Comparison of ENCODE assay signal across 24 cellular contexts in the genomic region with DNA sequence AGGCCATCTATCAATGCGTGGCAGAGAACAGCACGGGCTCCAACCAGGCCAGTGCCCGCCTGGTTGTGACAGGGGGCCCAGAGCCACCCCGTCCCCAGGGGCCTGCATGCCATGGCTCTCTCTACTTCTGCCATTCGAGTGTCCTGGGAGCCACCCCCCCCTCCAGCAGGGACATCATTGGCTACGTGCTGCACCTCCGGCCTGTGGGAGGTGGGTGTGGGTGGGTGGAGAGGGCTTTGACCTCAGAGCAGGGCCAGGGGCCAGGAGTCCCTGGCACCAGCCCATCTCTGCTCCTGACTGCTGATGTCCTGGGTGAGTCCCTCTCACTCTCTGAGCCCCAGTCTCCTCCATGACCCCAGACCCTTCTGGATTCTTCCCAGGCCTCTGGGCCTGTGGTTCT. TPM values are rescaled to one million over a fixed set of nuclear protein-coding genes. Genes with fewer than 3 reads are reported as not detected.
A peak's percentile ranks its signal among the peaks of the same experiment; 100 is the strongest.
DNase-seq lines count a peak whose midpoint lies in the region; ATAC-seq, FAIRE-seq and TF ChIP-seq lines count a peak whose summit lies in the region.
"Had no signal": no experiment of that assay in that cellular context is flagged by ENCODE, and none has a peak within 500 bp of the region (broad histone marks: within the 10 kb centered on the region; RNA-seq: fewer than 3 reads in every experiment).

No MANE protein-coding gene starts in this region.

- BruUV-seq in HepG2 (replicated peaks; lab: Mats Ljungman, UMichigan) = no TSS peak

- H3K4me1 Mint-ChIP-seq in activated T-cell treated with anti-CD3 and anti-CD28 coated beads, Interleukin-2, amount 50 U/mL, for 24 hours (ENCODE audit: low read depth) = peaks cover 26% of the 10 kb centered on the region
- H3K4me1 Mint-ChIP-seq in activated T-cell treated with anti-CD3 and anti-CD28 coated beads, Interleukin-2, amount 50 U/mL, for 72 hours (ENCODE audit: low read depth) = peaks cover 42% of the 10 kb centered on the region
- H3K4me1 Mint-ChIP-seq in stimulated activated naive B cell treated with anti-CD40 and anti-IgM and Interleukin-4, amounts not matched to agents 10 μg/mL and 1 μg/mL and 100 μg/mL, for 72 hours = peaks cover 37 to 68% of the 10 kb centered on the region in 2 donors

- no peak for DNase-seq in activated T-cell treated with anti-CD3 and anti-CD28 coated beads, Interleukin-2, amount 50 U/mL, for 24 hours
- no peak for DNase-seq in activated T-cell treated with anti-CD3 and anti-CD28 coated beads, Interleukin-2, amount 50 U/mL, for 72 hours
- DNase-seq in RWPE1 (ENCODE audit: low spot score) (no peak), HepG2 (ENCODE audit: low spot score) (no peak), KG1 (lab: John Stamatoyannopoulos, UW) (no peak), KBM-7 (no peak)
- no peak for DNase-seq in stimulated activated naive B cell treated with anti-CD40 and anti-IgM and Interleukin-4, amounts not matched to agents 10 μg/mL and 1 μg/mL and 100 μg/mL, for 72 hours
- no peak for DNase-seq in effector CD4-positive, alpha-beta T cell
- DNase-seq: amygdala; C1 segment of cervical spinal cord; cortex of kidney; lower lobe of right lung; NCI-H1048; NCI-H1930; NCI-H2227 treated with DMSO at 0.1 percent for 48 hours; RPMI8226; SK-N-SH; stimulated activated CD8-positive, alpha-beta memory T cell treated with anti-CD3 and anti-CD28 coated beads, Interleukin-4, amount 100 ng/mL, for 48 hours had no signal

- H3K9ac ChIP-seq in HepG2 (ENCODE audit: insufficient read depth, low read depth, low read length) = no peak overlapping the region
- H3K9ac ChIP-seq: SK-N-SH had no signal

- no peak for ATAC-seq in activated T-cell treated with anti-CD3 and anti-CD28 coated beads, Interleukin-2, amount 50 U/mL, for 72 hours (replicated peaks in 1 of 2)
- peak; percentile 6; the same call in 1 of the 3 replicates for ATAC-seq in HepG2
- ATAC-seq in stimulated activated naive B cell treated with anti-CD40 and anti-IgM and Interleukin-4, amounts not matched to agents 10 μg/mL and 1 μg/mL and 100 μg/mL, for 72 hours (replicated peaks) = no peak
- ATAC-seq: GM12878, lower lobe of right lung had no signal

- H3K79me2 ChIP-seq in HepG2 (ENCODE audit: insufficient read depth, low read length) = no peaks in the 10 kb centered on the region

- H4K20me1 ChIP-seq in HepG2 (ENCODE audit: insufficient read depth, low read length) = no peaks in the 10 kb centered on the region

- WGBS in HepG2 (ENCODE audit: low lambda C conversion rate) = no CpG with 5 or more reads among the region's 7 CpGs

- CTCF ChIA-PET in RWPE1 (lab: Yijun Ruan, JAX) = no interaction called here
- CTCF ChIA-PET in HepG2 (lab: Yijun Ruan, JAX; ENCODE audit: low intra/inter-chr PET ratio, low total read pairs) = no interaction called here

- POLR2A ChIA-PET in RWPE1 (lab: Yijun Ruan, JAX; ENCODE audit: low non-redundant PET) = no interaction called here
- POLR2A ChIA-PET in HepG2 (lab: Yijun Ruan, JAX) = no interaction called here

- no peak overlapping the region for H3K4me3 Mint-ChIP-seq in activated T-cell treated with anti-CD3 and anti-CD28 coated beads, Interleukin-2, amount 50 U/mL, for 24 hours
- no peak overlapping the region for H3K4me3 Mint-ChIP-seq in activated T-cell treated with anti-CD3 and anti-CD28 coated beads, Interleukin-2, amount 50 U/mL, for 72 hours
- no peak overlapping the region for H3K4me3 Mint-ChIP-seq in stimulated activated naive B cell treated with anti-CD40 and anti-IgM and Interleukin-4, amounts not matched to agents 10 μg/mL and 1 μg/mL and 100 μg/mL, for 72 hours

- TF ChIP-seq CTCF in RWPE1 (conservative IDR thresholded peaks at IDR 0.05; ENCODE audit: low read depth) = no peak
- no peak for TF ChIP-seq CTCF in HepG2 (CRISPR knock-in tag; IDR thresholded peaks at IDR 0.05)

- no peaks in the 10 kb centered on the region for H3K9me3 Mint-ChIP-seq in activated T-cell treated with anti-CD3 and anti-CD28 coated beads, Interleukin-2, amount 50 U/mL, for 24 hours
- no peaks in the 10 kb centered on the region for H3K9me3 Mint-ChIP-seq in activated T-cell treated with anti-CD3 and anti-CD28 coated beads, Interleukin-2, amount 50 U/mL, for 72 hours
- no peaks in the 10 kb centered on the region for H3K9me3 Mint-ChIP-seq in stimulated activated naive B cell treated with anti-CD40 and anti-IgM and Interleukin-4, amounts not matched to agents 10 μg/mL and 1 μg/mL and 100 μg/mL, for 72 hours

- no peaks in the 10 kb centered on the region for H3K9me3 ChIP-seq in HepG2 (ENCODE audit: low read length)
- H3K9me3 ChIP-seq: lower lobe of right lung, SK-N-SH had no signal

- H3K27ac ChIP-seq in RWPE1 (peak overlapping the region; percentile 28), HepG2 (ENCODE audit: extremely low read length, insufficient read depth, low read length) (no peak overlapping the region)
- H3K27ac ChIP-seq: lower lobe of right lung had no signal

- no peak for TF ChIP-seq POLR2A in HepG2 (IDR thresholded peaks at IDR 0.05; ENCODE audit: insufficient read depth in 1 of 2, low read depth in 2 of 2, low read length in 2 of 2)

- in situ Hi-C loops in HepG2 (cut with HindIII; ENCODE audit: extremely low pct_ligation_motif_present, low pct_unique_long_range_greater_than_20kb) (no loop called here), KBM-7 (cut with MboI; ENCODE audit: low pct_unique_long_range_greater_than_20kb, low sequenced_read_pairs) (loop anchor here (25.0 kb wide), 1 partner anchor 162 kb away; a partner anchor contains a TSS)

- intact Hi-C loops in HepG2 (cut with micrococcal nuclease; ENCODE audit: unreplicated experiment) = no loop called here

- no peak overlapping the region for H2AFZ ChIP-seq in HepG2 (ENCODE audit: low read length)

- H3K4me3 ChIP-seq in HepG2 (replicated peaks in 1 of 3; ENCODE audit: insufficient read depth in 1 of 3, low read depth in 2 of 3, low read length in 3 of 3) = no peak overlapping the region
- H3K4me3 ChIP-seq: GM12878, lower lobe of right lung had no signal

- peak overlapping the region; percentile 47 for H3K27ac Mint-ChIP-seq in activated T-cell treated with anti-CD3 and anti-CD28 coated beads, Interleukin-2, amount 50 U/mL, for 24 hours
- no peak overlapping the region for H3K27ac Mint-ChIP-seq in activated T-cell treated with anti-CD3 and anti-CD28 coated beads, Interleukin-2, amount 50 U/mL, for 72 hours
- peak overlapping the region; percentile 84 for H3K27ac Mint-ChIP-seq in stimulated activated naive B cell treated with anti-CD40 and anti-IgM and Interleukin-4, amounts not matched to agents 10 μg/mL and 1 μg/mL and 100 μg/mL, for 72 hours

- H3K4me2 ChIP-seq in HepG2 (ENCODE audit: low read depth, low read length) = no peak overlapping the region
- H3K4me2 ChIP-seq: SK-N-SH had no signal

- no peak for FAIRE-seq in HepG2 (lab: Jason Lieb, UNC)
- FAIRE-seq: bronchial epithelial cell, D721Med, endometrium, GM12878, H1, islet of Langerhans had no signal

- peaks cover 20% of the 10 kb centered on the region for H3K4me1 ChIP-seq in HepG2 (ENCODE audit: insufficient read depth, low read length)

- TF ChIP-seq EP300 in HepG2 (IDR thresholded peaks at IDR 0.05; ENCODE audit: low read depth in 2 of 2, low read length in 2 of 2) (no peak), HepG2 (CRISPR knock-in tag; IDR thresholded peaks at IDR 0.05; ENCODE audit: borderline replicate concordance) (no peak)

- H3K27me3 ChIP-seq in HepG2 (ENCODE audit: control insufficient read depth in 1 of 2, insufficient read depth in 2 of 2, low read length in 2 of 2) = peaks cover under 1 to 14% of the 10 kb centered on the region in 2 experiments; a peak in 4 of 5 replicates

- H3K36me3 Mint-ChIP-seq in activated T-cell treated with anti-CD3 and anti-CD28 coated beads, Interleukin-2, amount 50 U/mL, for 24 hours (ENCODE audit: low read depth) = peaks cover 22% of the 10 kb centered on the region
- H3K36me3 Mint-ChIP-seq in activated T-cell treated with anti-CD3 and anti-CD28 coated beads, Interleukin-2, amount 50 U/mL, for 72 hours (ENCODE audit: insufficient read depth in 2 of 2) = peaks cover 0 to 6% of the 10 kb centered on the region in 2 donors
- H3K36me3 Mint-ChIP-seq in stimulated activated naive B cell treated with anti-CD40 and anti-IgM and Interleukin-4, amounts not matched to agents 10 μg/mL and 1 μg/mL and 100 μg/mL, for 72 hours = peaks cover 25 to 36% of the 10 kb centered on the region in 2 donors

- TF ChIP-seq RAD21 in HepG2 (CRISPR knock-in tag; IDR thresholded peaks at IDR 0.05) = no peak

- no peaks in the 10 kb centered on the region for H3K27me3 Mint-ChIP-seq in activated T-cell treated with anti-CD3 and anti-CD28 coated beads, Interleukin-2, amount 50 U/mL, for 24 hours
- H3K27me3 Mint-ChIP-seq in activated T-cell treated with anti-CD3 and anti-CD28 coated beads, Interleukin-2, amount 50 U/mL, for 72 hours (ENCODE audit: low read depth) = no peaks in the 10 kb centered on the region
- no peaks in the 10 kb centered on the region for H3K27me3 Mint-ChIP-seq in stimulated activated naive B cell treated with anti-CD40 and anti-IgM and Interleukin-4, amounts not matched to agents 10 μg/mL and 1 μg/mL and 100 μg/mL, for 72 hours

- no peaks in the 10 kb centered on the region for H3K36me3 ChIP-seq in HepG2 (replicated peaks in 1 of 2; ENCODE audit: control insufficient read depth in 1 of 2, insufficient read depth in 2 of 2, low read length in 2 of 2)

RNA-seq across cellular contexts. Expression of a gene that starts 25.3 kb away (rescaled TPM):
- total RNA-seq in activated T-cell treated with anti-CD3 and anti-CD28 coated beads, Interleukin-2, amount 50 U/mL, for 72 hours = 1 to 10 TPM; 5.6 to 8.3 TPM
- total RNA-seq in HepG2 (2016; rRNA removed; fragmentation: Illumina TruSeq; extraction: Trizol) = 1.3 and 4.3 TPM in 2 replicates
- total RNA-seq in HepG2 (2016; cell fraction: cytosol; rRNA removed; fragmentation: Illumina TruSeq; extraction: Trizol; ENCODE audit: low read depth) = 0.88 and 1.3 TPM in 2 replicates
- total RNA-seq in HepG2 (2016; cell fraction: insoluble cytoplasmic fraction; rRNA removed; fragmentation: Illumina TruSeq; extraction: Trizol) = 1.2 and 3.2 TPM in 2 replicates
- total RNA-seq in HepG2 (2016; cell fraction: membrane; rRNA removed; fragmentation: Illumina TruSeq; extraction: Trizol) = 0.86 and 1.1 TPM in 2 replicates
- total RNA-seq in HepG2 (2016; cell fraction: nucleus; rRNA removed; fragmentation: Illumina TruSeq; extraction: Trizol) = 3.7 and 6.2 TPM in 2 replicates
- polyA plus RNA-seq in HepG2 (2011; rRNA removed) = 5.2 and 10.3 TPM in 2 replicates
- polyA plus RNA-seq in HepG2 (2011; cell fraction: cytosol; rRNA removed) = 4.1 and 5.0 TPM in 2 replicates
- 17.3 and 21.3 TPM in 2 replicates for polyA plus RNA-seq in HepG2 (2011; cell fraction: nucleus; rRNA removed)
- 4.4 and 4.5 TPM in 2 replicates for polyA plus RNA-seq in HepG2 (2012)
- polyA plus RNA-seq in HepG2 (2016; cell fraction: cytosol; fragmentation: Illumina TruSeq; extraction: Trizol; ENCODE audit: low read depth) = 1.1 and 1.5 TPM in 2 replicates
- 1.5 and 2.9 TPM in 2 replicates for polyA plus RNA-seq in HepG2 (2016; cell fraction: insoluble cytoplasmic fraction; fragmentation: Illumina TruSeq; extraction: Trizol; ENCODE audit: low read depth)
- polyA plus RNA-seq in HepG2 (2016; cell fraction: membrane; fragmentation: Illumina TruSeq; extraction: Trizol; ENCODE audit: low read depth) = 1.1 and 1.2 TPM in 2 replicates
- polyA plus RNA-seq in HepG2 (2016; cell fraction: nucleus; fragmentation: Illumina TruSeq; extraction: Trizol; ENCODE audit: insufficient read depth, low read depth) = 17.9 and 19.1 TPM in 2 replicates
- polyA minus RNA-seq in HepG2 (2011; rRNA and poly(A)+ RNA removed; ENCODE audit: low replicate concordance) = 8.8 and 82.9 TPM in 2 replicates
- 3.7 and 4.7 TPM in 2 replicates for polyA minus RNA-seq in HepG2 (2011; cell fraction: cytosol; rRNA and poly(A)+ RNA removed)
- 3.1 TPM in 2 replicates for polyA minus RNA-seq in HepG2 (2011; cell fraction: nucleus; rRNA and poly(A)+ RNA removed)
